Comparison of ENCODE assay signal across 8 cellular contexts in the genomic region with DNA sequence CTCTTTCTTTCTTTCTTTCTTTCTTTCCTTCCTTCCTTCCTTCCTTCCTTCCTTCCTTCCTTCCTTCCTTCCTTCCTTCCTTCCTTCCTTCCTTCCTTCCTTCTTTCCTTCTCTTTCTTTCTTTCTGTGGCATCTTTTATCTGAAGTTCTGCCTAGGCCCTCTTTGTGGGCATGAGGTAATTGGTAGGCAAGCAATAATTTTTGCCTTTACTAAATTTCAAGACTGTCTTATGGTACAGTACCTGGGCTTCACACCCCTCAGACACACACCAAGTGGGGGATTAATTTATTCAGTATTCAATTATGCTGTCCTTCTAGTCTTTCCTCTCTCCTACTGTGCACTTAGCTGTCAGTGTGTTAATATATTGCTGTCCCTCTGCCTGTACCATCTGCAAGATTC.
"Had no signal": no experiment of that assay in that cellular context is flagged by ENCODE, and none has a peak within 500 bp of the region (broad histone marks: within the 10 kb centered on the region; RNA-seq: fewer than 3 reads in every experiment).

No MANE protein-coding gene starts in this region.

- ATAC-seq: HCT116 had no signal

- H2AFZ ChIP-seq: GM23248 had no signal

- DNase-seq: GM23248, GOT3, H7, HFFc6, IMR-90 had no signal

- H3K36me3 ChIP-seq: HAP-1 had no signal

- H3K4me2 ChIP-seq: KMS-11 had no signal

- H3K4me3 ChIP-seq: GM23248, HAP-1 had no signal

- H3K27ac ChIP-seq: GM23248, KMS-11 had no signal

- H3K9ac ChIP-seq: GM23248, KMS-11 had no signal

- H3K4me1 ChIP-seq: HAP-1 had no signal

- H3K9me3 ChIP-seq: HAP-1 had no signal
